Comparison of ENCODE assay signal across 13 cellular contexts in the genomic region with DNA sequence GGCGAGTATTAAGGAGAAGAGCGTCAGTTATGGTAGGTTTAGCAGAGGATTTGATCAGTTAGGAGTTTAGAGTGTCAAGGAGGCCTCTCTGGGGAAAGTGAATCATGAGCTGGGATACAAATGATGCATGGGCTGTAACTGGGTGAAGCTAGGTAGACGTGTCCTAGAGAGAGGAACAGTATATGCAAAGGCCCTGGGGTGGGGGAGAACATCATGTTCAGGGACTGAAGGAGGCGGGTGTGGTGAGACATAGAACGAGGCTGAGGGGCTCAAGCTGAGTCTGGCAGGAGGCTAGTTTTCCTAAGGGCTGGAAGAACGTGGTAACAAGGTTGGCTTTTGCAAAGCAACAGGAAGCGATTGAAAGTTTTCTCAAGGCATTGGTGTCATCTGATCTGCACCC. TPM values are rescaled to one million over a fixed set of nuclear protein-coding genes. Genes with fewer than 3 reads are reported as not detected.
DNase-seq lines count a peak whose midpoint lies in the region; ATAC-seq and TF ChIP-seq lines count a peak whose summit lies in the region.
"Had no signal": no experiment of that assay in that cellular context is flagged by ENCODE, and none has a peak within 500 bp of the region (broad histone marks: within the 10 kb centered on the region; RNA-seq: fewer than 3 reads in every experiment).

No MANE protein-coding gene starts in this region.

- H3K79me1 ChIP-seq in IMR-90 (ENCODE audit: low read depth in 1 of 2, low read length in 2 of 2): peaks cover 0 to 6% of the 10 kb centered on the region in 2 experiments; a peak in 3 of 4 replicates

- dilution Hi-C loops in IMR-90 (cut with HindIII; ENCODE audit: low sequenced_read_pairs, unreplicated experiment): no loop called here

- no peaks in the 10 kb centered on the region for H3K27me3 Mint-ChIP-seq in activated naive CD4-positive, alpha-beta T cell treated with anti-CD3 and anti-CD28 coated beads, Interleukin-2, amount 10 ng/mL, durations not matched to agents 7 days and 5 days
- H3K27me3 Mint-ChIP-seq in activated naive CD4-positive, alpha-beta T cell treated with anti-CD3 and anti-CD28 coated beads for 36 hours (ENCODE audit: low read depth): no peaks in the 10 kb centered on the region
- H3K27me3 Mint-ChIP-seq in stimulated activated naive B cell treated with anti-CD40 and anti-IgM and Interleukin-4, amounts not matched to agents 10 μg/mL and 1 μg/mL and 100 μg/mL, for 72 hours: no peaks in the 10 kb centered on the region

- intact Hi-C loops in activated naive CD4-positive, alpha-beta T cell treated with anti-CD3 and anti-CD28 coated beads for 36 hours (cut with micrococcal nuclease): no loop called here
- intact Hi-C loops in IMR-90 (cut with micrococcal nuclease): no loop called here
- intact Hi-C loops in left colon (cut with DNase I, micrococcal nuclease): no loop called here

- H3K9ac ChIP-seq in IMR-90 (ENCODE audit: low read depth, low read length): no peak overlapping the region
- H3K9ac ChIP-seq: KMS-11 had no signal

- peaks cover 10% of the 10 kb centered on the region; the same call in 1 of the 2 replicates for H4K20me1 ChIP-seq in IMR-90 (ENCODE audit: insufficient read depth, low read length)

- no peak overlapping the region for H3K18ac ChIP-seq in IMR-90 (ENCODE audit: low read depth, low read length)

- peaks cover 28% of the 10 kb centered on the region for H3K4me1 Mint-ChIP-seq in activated naive CD4-positive, alpha-beta T cell treated with anti-CD3 and anti-CD28 coated beads, Interleukin-2, amount 10 ng/mL, durations not matched to agents 7 days and 5 days
- H3K4me1 Mint-ChIP-seq in activated naive CD4-positive, alpha-beta T cell treated with anti-CD3 and anti-CD28 coated beads for 36 hours (ENCODE audit: low read depth): peaks cover 24% of the 10 kb centered on the region
- H3K4me1 Mint-ChIP-seq in stimulated activated naive B cell treated with anti-CD40 and anti-IgM and Interleukin-4, amounts not matched to agents 10 μg/mL and 1 μg/mL and 100 μg/mL, for 72 hours: peaks cover 29 to 48% of the 10 kb centered on the region in 2 donors

- H2BK20ac ChIP-seq in IMR-90 (ENCODE audit: low read depth, low read length): no peak overlapping the region

- H3K56ac ChIP-seq in IMR-90 (ENCODE audit: extremely low read depth, insufficient read depth, low read length): no peak overlapping the region

- H2AK9ac ChIP-seq in IMR-90 (replicated peaks; ENCODE audit: low read depth, low read length, poor library complexity): no peak overlapping the region

- no peak overlapping the region for H3K4me3 Mint-ChIP-seq in activated naive CD4-positive, alpha-beta T cell treated with anti-CD3 and anti-CD28 coated beads, Interleukin-2, amount 10 ng/mL, durations not matched to agents 7 days and 5 days
- no peak overlapping the region for H3K4me3 Mint-ChIP-seq in activated naive CD4-positive, alpha-beta T cell treated with anti-CD3 and anti-CD28 coated beads for 36 hours
- H3K4me3 Mint-ChIP-seq in stimulated activated naive B cell treated with anti-CD40 and anti-IgM and Interleukin-4, amounts not matched to agents 10 μg/mL and 1 μg/mL and 100 μg/mL, for 72 hours: no peak overlapping the region
- H3K4me3 Mint-ChIP-seq: CD8-positive, alpha-beta T cell had no signal

- no peak overlapping the region for H2BK5ac ChIP-seq in IMR-90 (ENCODE audit: low read depth, low read length, poor library complexity, severe bottlenecking)

- peak overlapping the region; percentile 24 for H3K27ac Mint-ChIP-seq in activated naive CD4-positive, alpha-beta T cell treated with anti-CD3 and anti-CD28 coated beads, Interleukin-2, amount 10 ng/mL, durations not matched to agents 7 days and 5 days
- no peak overlapping the region for H3K27ac Mint-ChIP-seq in activated naive CD4-positive, alpha-beta T cell treated with anti-CD3 and anti-CD28 coated beads for 36 hours
- peak overlapping the region; percentile 10 for H3K27ac Mint-ChIP-seq in stimulated activated naive B cell treated with anti-CD40 and anti-IgM and Interleukin-4, amounts not matched to agents 10 μg/mL and 1 μg/mL and 100 μg/mL, for 72 hours

- H4K91ac ChIP-seq in IMR-90 (ENCODE audit: insufficient read depth, low read depth, low read length): no peak overlapping the region

- ATAC-seq in IMR-90 (ENCODE audit: low read depth) (no peak), left colon (no peak), HG03280 (IDR thresholded peaks at IDR 0.05; ENCODE audit: unreplicated experiment) (no peak), GM19455 (IDR thresholded peaks at IDR 0.05; ENCODE audit: unreplicated experiment) (no peak)
- no peak for ATAC-seq in stimulated activated naive B cell treated with anti-CD40 and anti-IgM and Interleukin-4, amounts not matched to agents 10 μg/mL and 1 μg/mL and 100 μg/mL, for 72 hours (replicated peaks)
- ATAC-seq: CD8-positive, alpha-beta T cell had no signal

- no peak overlapping the region for H4K5ac ChIP-seq in IMR-90 (ENCODE audit: low read depth, low read length)

- H3K9me1 ChIP-seq in IMR-90 (ENCODE audit: insufficient read depth, low read length): peaks cover 14% of the 10 kb centered on the region

- no peak overlapping the region for H3K23ac ChIP-seq in IMR-90 (ENCODE audit: low read depth, low read length)

- no peaks in the 10 kb centered on the region for H3K27me3 ChIP-seq in IMR-90 (ENCODE audit: control insufficient read depth, insufficient read depth, low read length)

- CTCF ChIA-PET in activated naive CD4-positive, alpha-beta T cell treated with anti-CD3 and anti-CD28 coated beads, Interleukin-2, amount 10 ng/mL, durations not matched to agents 7 days and 5 days (lab: Charles Lee): interaction anchor here (0.6 to 0.7 kb wide), 3 partner anchors 9 to 30 kb away, joined by 3 read pairs; no protein-coding TSS in a partner anchor
- CTCF ChIA-PET in activated naive CD4-positive, alpha-beta T cell treated with anti-CD3 and anti-CD28 coated beads for 36 hours (lab: Charles Lee): interaction anchor here (0.5 to 3.6 kb wide), 5 partner anchors 29 to 216 kb away, joined by 3 to 12 read pairs (median 5); no protein-coding TSS in a partner anchor
- CTCF ChIA-PET in IMR-90 (lab: Yijun Ruan, JAX): interaction anchor here (0.9 kb wide), 1 partner anchor 11 kb away, joined by 3 read pairs; no protein-coding TSS in a partner anchor

- POLR2A ChIA-PET in IMR-90 (lab: Charles Lee; ENCODE audit: unreplicated experiment): no interaction called here

- H3K4ac ChIP-seq in IMR-90 (ENCODE audit: low read depth, low read length): no peak overlapping the region; the same call in 1 of the 2 replicates

- 86% methylated on average over 2 of the region's 7 CpGs; no CpG with 5 or more reads in 1 of the 2 experiments for WGBS in IMR-90 (ENCODE audit: extremely low coverage in 2 of 2, insufficient read length in 1 of 2), 2 experiments

- DNase-seq in activated naive CD4-positive, alpha-beta T cell treated with anti-CD3 and anti-CD28 coated beads, Interleukin-2, amount 10 ng/mL, durations not matched to agents 7 days and 5 days: no peak
- DNase-seq in activated naive CD4-positive, alpha-beta T cell treated with anti-CD3 and anti-CD28 coated beads for 36 hours: no peak
- DNase-seq in IMR-90: no peak
- DNase-seq in stimulated activated naive B cell treated with anti-CD40 and anti-IgM and Interleukin-4, amounts not matched to agents 10 μg/mL and 1 μg/mL and 100 μg/mL, for 72 hours: no peak
- no peak for DNase-seq in left colon
- DNase-seq: CD8-positive, alpha-beta T cell; DMS79 treated with DMSO at 0.1 percent for 48 hours; NCI-H1092 had no signal

- TF ChIP-seq RAD21 in IMR-90 (IDR thresholded peaks at IDR 0.05; ENCODE audit: low read length): no peak

- H3K9me3 ChIP-seq in IMR-90 (ENCODE audit: control insufficient read depth, insufficient read depth, low read length): no peaks in the 10 kb centered on the region

- H2BK120ac ChIP-seq in IMR-90 (ENCODE audit: low read depth, low read length): no peak overlapping the region

- no peak overlapping the region for H3K4me3 ChIP-seq in IMR-90 (ENCODE audit: insufficient read depth, low read depth, low read length)

- BruUV-seq in IMR-90 (replicated peaks; lab: Mats Ljungman, UMichigan): no TSS peak

- H3K36me3 Mint-ChIP-seq in activated naive CD4-positive, alpha-beta T cell treated with anti-CD3 and anti-CD28 coated beads, Interleukin-2, amount 10 ng/mL, durations not matched to agents 7 days and 5 days: peaks cover 55% of the 10 kb centered on the region
- peaks cover 40% of the 10 kb centered on the region for H3K36me3 Mint-ChIP-seq in activated naive CD4-positive, alpha-beta T cell treated with anti-CD3 and anti-CD28 coated beads for 36 hours (ENCODE audit: low read depth)
- peaks cover 41 to 58% of the 10 kb centered on the region in 2 donors for H3K36me3 Mint-ChIP-seq in stimulated activated naive B cell treated with anti-CD40 and anti-IgM and Interleukin-4, amounts not matched to agents 10 μg/mL and 1 μg/mL and 100 μg/mL, for 72 hours

- no peak overlapping the region for H3K14ac ChIP-seq in IMR-90 (replicated peaks; ENCODE audit: low read depth, low read length)

- H3K27ac ChIP-seq in IMR-90 (ENCODE audit: insufficient read depth, low read length) (no peak overlapping the region), cingulate gyrus (ENCODE audit: low read depth, low read length) (peak overlapping the region; percentile 3)
- H3K27ac ChIP-seq: KMS-11 had no signal

- H3K36me3 ChIP-seq in IMR-90 (ENCODE audit: control insufficient read depth, insufficient read depth, low read length): peaks cover 4% of the 10 kb centered on the region; the same call in 1 of the 2 replicates

- TF ChIP-seq CTCF in IMR-90 (conservative IDR thresholded peaks at IDR 0.05; ENCODE audit: low read depth, low read length): no peak

- no peaks in the 10 kb centered on the region for H3K9me3 Mint-ChIP-seq in activated naive CD4-positive, alpha-beta T cell treated with anti-CD3 and anti-CD28 coated beads, Interleukin-2, amount 10 ng/mL, durations not matched to agents 7 days and 5 days
- H3K9me3 Mint-ChIP-seq in activated naive CD4-positive, alpha-beta T cell treated with anti-CD3 and anti-CD28 coated beads for 36 hours: no peaks in the 10 kb centered on the region
- H3K9me3 Mint-ChIP-seq in stimulated activated naive B cell treated with anti-CD40 and anti-IgM and Interleukin-4, amounts not matched to agents 10 μg/mL and 1 μg/mL and 100 μg/mL, for 72 hours: no peaks in the 10 kb centered on the region
- H3K9me3 Mint-ChIP-seq: CD8-positive, alpha-beta T cell had no signal

- H2AFZ ChIP-seq in IMR-90 (replicated peaks; ENCODE audit: low read length, poor library complexity): peak overlapping the region; percentile 8

- in situ Hi-C loops in IMR-90 (cut with MboI; ENCODE audit: low sequenced_read_pairs): no loop called here

- no peak for TF ChIP-seq POLR2A in IMR-90 (IDR thresholded peaks at IDR 0.05; ENCODE audit: low read depth, low read length)

- peaks cover 8% of the 10 kb centered on the region for H3K4me1 ChIP-seq in IMR-90 (ENCODE audit: control insufficient read depth, insufficient read depth, low read length)

- H2AK5ac ChIP-seq in IMR-90 (ENCODE audit: low read depth, low read length): no peak overlapping the region

- H3K4me2 ChIP-seq in IMR-90 (ENCODE audit: low read depth, low read length): no peak overlapping the region
- H3K4me2 ChIP-seq: KMS-11 had no signal

- no peak overlapping the region for H2BK15ac ChIP-seq in IMR-90 (ENCODE audit: low read depth, low read length)

- H4K8ac ChIP-seq in IMR-90 (ENCODE audit: low read depth in 2 of 2, low read length in 2 of 2): no peak overlapping the region

RNA-seq across cellular contexts. Expression of a gene that starts 10.5 kb away (rescaled TPM):
- 10 to 100 TPM; 23.6 to 24.1 TPM for total RNA-seq in activated naive CD4-positive, alpha-beta T cell treated with anti-CD3 and anti-CD28 coated beads for 36 hours
- total RNA-seq in IMR-90 (2012; rRNA removed) (2.7 and 2.8 TPM in 2 replicates), left colon (1 to 10 TPM; 6.8 to 9.4 TPM)
- 3.7 and 4.9 TPM in 2 replicates for polyA plus RNA-seq in IMR-90 (2012; rRNA removed)
- polyA plus RNA-seq in IMR-90 (2012; cell fraction: cytosol; rRNA removed): 3.1 and 3.8 TPM in 2 replicates
- polyA plus RNA-seq in IMR-90 (2012; cell fraction: nucleus; rRNA removed; ENCODE audit: low replicate concordance): 3.9 and 7.1 TPM in 2 replicates

RNA-seq across cellular contexts. Expression of a gene that starts 34.0 kb away (rescaled TPM):
- total RNA-seq in activated naive CD4-positive, alpha-beta T cell treated with anti-CD3 and anti-CD28 coated beads for 36 hours: 10 to 100 TPM; 26.7 to 28.8 TPM
- total RNA-seq in IMR-90 (2012; rRNA removed) (52.0 and 80.3 TPM in 2 replicates), left colon (10 to 100 TPM; 66.9 to 74.3 TPM)
- polyA plus RNA-seq in IMR-90 (2012; rRNA removed): 64.2 and 70.9 TPM in 2 replicates
- 50.4 and 105 TPM in 2 replicates for polyA plus RNA-seq in IMR-90 (2012; cell fraction: cytosol; rRNA removed)
- 11.9 and 40.1 TPM in 2 replicates for polyA plus RNA-seq in IMR-90 (2012; cell fraction: nucleus; rRNA removed; ENCODE audit: low replicate concordance)

RNA-seq across cellular contexts. Expression of a gene that starts 36.0 kb away (rescaled TPM):
- not detected for total RNA-seq in activated naive CD4-positive, alpha-beta T cell treated with anti-CD3 and anti-CD28 coated beads for 36 hours
- total RNA-seq in IMR-90 (2012; rRNA removed): not detected in 2 replicates
- polyA plus RNA-seq in IMR-90 (2012; rRNA removed): not detected in 2 replicates
- polyA plus RNA-seq in IMR-90 (2012; cell fraction: cytosol; rRNA removed): not detected in 2 replicates
- not detected in 2 replicates for polyA plus RNA-seq in IMR-90 (2012; cell fraction: nucleus; rRNA removed; ENCODE audit: low replicate concordance)
- not detected for total RNA-seq in left colon
- total RNA-seq: CD8-positive, alpha-beta T cell; MCF 10A had no signal
